Comparison of ENCODE assay signal across 13 cellular contexts in the genomic region with DNA sequence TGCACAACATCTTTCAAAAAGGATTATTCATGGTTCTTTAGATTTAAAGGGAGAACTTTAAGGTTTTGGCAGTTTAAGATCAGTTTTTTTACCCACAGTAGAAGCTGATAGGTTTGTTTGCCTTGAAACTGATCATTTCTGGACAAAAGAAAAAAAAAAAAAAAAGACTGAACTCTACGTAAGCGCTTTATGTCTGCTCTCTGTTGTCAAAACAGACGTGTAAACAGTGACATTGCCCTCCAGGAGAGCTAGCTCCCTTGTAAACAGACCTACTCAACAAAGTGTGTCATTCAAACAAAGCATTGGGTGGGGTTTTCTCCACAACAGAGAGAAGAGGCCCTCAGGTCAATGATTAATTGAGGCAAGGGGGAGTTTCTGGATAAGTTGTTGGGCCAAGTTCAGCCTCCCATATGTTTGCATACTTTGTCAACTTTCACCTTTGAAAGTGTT.
DNase-seq lines count a peak whose midpoint lies in the region; ATAC-seq lines count a peak whose summit lies in the region.
"Had no signal": no experiment of that assay in that cellular context is flagged by ENCODE, and none has a peak within 500 bp of the region (broad histone marks: within the 10 kb centered on the region; RNA-seq: fewer than 3 reads in every experiment).

No MANE protein-coding gene starts in this region.

- H3K4me1 ChIP-seq in mesendoderm (ENCODE audit: control insufficient read depth, low read depth, low read length), result no peaks in the 10 kb centered on the region
- H3K4me1 ChIP-seq: esophagus muscularis mucosa had no signal

- no peak overlapping the region for H2BK15ac ChIP-seq in mesendoderm (replicated peaks; ENCODE audit: low read depth)

- H3K4me2 ChIP-seq in mesendoderm (ENCODE audit: low read length), result no peak overlapping the region

- H2BK5ac ChIP-seq in mesendoderm (ENCODE audit: low read length), result no peak overlapping the region

- no peak overlapping the region for H4K8ac ChIP-seq in mesendoderm (ENCODE audit: low read depth, low read length)

- no peaks in the 10 kb centered on the region for H3K36me3 ChIP-seq in mesendoderm (ENCODE audit: control insufficient read depth, insufficient read depth, low read length)
- H3K36me3 ChIP-seq: esophagus muscularis mucosa had no signal

- no peaks in the 10 kb centered on the region for H3K79me2 ChIP-seq in mesendoderm (ENCODE audit: control insufficient read depth, insufficient read depth, low read length)

- H3K18ac ChIP-seq in mesendoderm (ENCODE audit: low read length), result no peak overlapping the region

- no peak overlapping the region for H3K9ac ChIP-seq in mesendoderm (ENCODE audit: low read length)

- H3K23ac ChIP-seq in mesendoderm (ENCODE audit: low read length), result no peak overlapping the region

- no peak overlapping the region for H4K5ac ChIP-seq in mesendoderm (ENCODE audit: low read length)

- no peak overlapping the region for H3K4ac ChIP-seq in mesendoderm (ENCODE audit: low read depth, low read length)

- H3K56ac ChIP-seq in mesendoderm (ENCODE audit: low read length), result no peak overlapping the region

- no peak overlapping the region for H3K4me3 ChIP-seq in mesendoderm (ENCODE audit: low read length)
- H3K4me3 ChIP-seq: esophagus muscularis mucosa had no signal

- WGBS in mesendoderm (ENCODE audit: extremely low coverage, insufficient coverage, low lambda C conversion rate), result no CpG with 5 or more reads among the region's 3 CpGs

- H2BK120ac ChIP-seq in mesendoderm (ENCODE audit: low read depth, low read length), result no peak overlapping the region

- ATAC-seq in GM18508 (IDR thresholded peaks at IDR 0.05; ENCODE audit: insufficient read depth, unreplicated experiment), result peak; percentile 66
- no peak for ATAC-seq in GM18867 (IDR thresholded peaks at IDR 0.05; ENCODE audit: unreplicated experiment)
- ATAC-seq: CD8-positive, alpha-beta T cell; Panc1; stimulated activated naive CD8-positive, alpha-beta T cell treated with anti-CD3 and anti-CD28 coated beads, Interleukin-15, Interleukin-2, amounts not matched to agents 100 U/mL and 50 U/mL, for 24 hours had no signal

- H2AK5ac ChIP-seq in mesendoderm (ENCODE audit: low read length), result no peak overlapping the region

- no peak overlapping the region for H3K27ac ChIP-seq in mesendoderm (ENCODE audit: low read depth, low read length)
- H3K27ac ChIP-seq: esophagus muscularis mucosa had no signal

- no peaks in the 10 kb centered on the region for H3K27me3 ChIP-seq in mesendoderm (ENCODE audit: insufficient read depth, low read length, poor library complexity)
- H3K27me3 ChIP-seq: esophagus muscularis mucosa had no signal

- peak; percentile 94 for DNase-seq in NCI-H146 (lab: John Stamatoyannopoulos, UW)
- DNase-seq in T1000 (lab: John Stamatoyannopoulos, UW), result peak; percentile 3
- DNase-seq in mesendoderm, result peak; percentile 83
- no peak for DNase-seq in HUDEP-2 (lab: John Stamatoyannopoulos, UW; ENCODE audit: unreplicated experiment in 76 of 76)
- no peak for DNase-seq in activated CD4-positive, CD25-positive, alpha-beta regulatory T cell (lab: John Stamatoyannopoulos, UW)
- DNase-seq in SW 1271 (lab: John Stamatoyannopoulos, UW), result no peak
- DNase-seq: activated CD4-positive, alpha-beta T cell treated with anti-CD3 and anti-CD28 coated beads, Interleukin-2, amount 10 ng/mL, durations not matched to agents 7 days and 5 days; CD8-positive, alpha-beta T cell; stimulated activated naive CD8-positive, alpha-beta T cell treated with anti-CD3 and anti-CD28 coated beads, Interleukin-15, Interleukin-2, amounts not matched to agents 100 U/mL and 50 U/mL, for 24 hours had no signal

- no peaks in the 10 kb centered on the region for H3K79me1 ChIP-seq in mesendoderm (ENCODE audit: low read length)

Comparison
In these comparisons a context has a peak if more than half of its experiments do, and no peak if none do; other contexts are left out.
1. DNase-seq: peak in NCI-H146 (single experiment), T1000 (single experiment) and mesendoderm (single experiment); none in HUDEP-2 (0 of 76), activated CD4-positive, CD25-positive, alpha-beta regulatory T cell (0 of 4) and SW 1271 (0 of 2).